Comparison of ENCODE assay signal across 9 cellular contexts in genomic region chr5:140563554-140563953, GRCh38. TPM values are rescaled to one million over a fixed set of nuclear protein-coding genes. Genes with fewer than 3 reads are reported as not detected.
DNase-seq lines count a peak whose midpoint lies in the region; ATAC-seq lines count a peak whose summit lies in the region.
"Had no signal": no experiment of that assay in that cellular context is flagged by ENCODE, and none has a peak within 500 bp of the region (broad histone marks: within the 10 kb centered on the region; RNA-seq: fewer than 3 reads in every experiment).

No MANE protein-coding gene starts in this region.

- peaks cover 0 to 56% (median 40%) of the 10 kb centered on the region in 5 donors for H3K36me3 ChIP-seq in subcutaneous abdominal adipose tissue (ENCODE audit: control insufficient read depth in 5 of 5, insufficient read depth in 5 of 5, low read length in 5 of 5)

- H3K27ac Mint-ChIP-seq in T-helper 1 cell treated with Interleukin-12 subunit alpha and Interleukin-12 subunit beta and Interleukin-4 antibody, amounts not matched to agents 30 μg/mL and 1 μg/mL, for 36 hours: peak overlapping the region; percentile 92
- H3K27ac Mint-ChIP-seq in activated T-helper 2 cell treated with anti-CD3 and anti-CD28 coated beads, Interferon-gamma antibody, Interleukin-2, Interleukin-4, amounts not matched to agents 10 μg/mL and 5 μg/mL and 100 μg/mL, durations not matched to agents 14 hours and 24 hours and 36 hours: peak overlapping the region; percentile 89
- H3K27ac Mint-ChIP-seq in immature natural killer cell: peak overlapping the region; percentile 94 to 99 (median 97)

- DNase-seq in T-helper 1 cell (no peak), immature natural killer cell (no peak)
- DNase-seq in activated T-helper 2 cell treated with anti-CD3 and anti-CD28 coated beads, Interferon-gamma antibody, Interleukin-2, Interleukin-4, amounts not matched to agents 10 μg/mL and 5 μg/mL and 100 μg/mL, durations not matched to agents 14 hours and 24 hours and 36 hours (ENCODE audit: low spot score): no peak
- DNase-seq in stimulated activated CD4-positive, alpha-beta T cell treated with anti-CD3 and anti-CD28 coated beads, Interleukin-12 subunit alpha, Interleukin-12 subunit beta, amount 100 ng/mL, for 4 hours: no peak

- H3K27me3 Mint-ChIP-seq in T-helper 1 cell treated with Interleukin-12 subunit alpha and Interleukin-12 subunit beta and Interleukin-4 antibody, amounts not matched to agents 30 μg/mL and 1 μg/mL, for 36 hours (ENCODE audit: low read depth): no peaks in the 10 kb centered on the region
- no peaks in the 10 kb centered on the region for H3K27me3 Mint-ChIP-seq in activated T-helper 2 cell treated with anti-CD3 and anti-CD28 coated beads, Interferon-gamma antibody, Interleukin-2, Interleukin-4, amounts not matched to agents 10 μg/mL and 5 μg/mL and 100 μg/mL, durations not matched to agents 14 hours and 24 hours and 36 hours (ENCODE audit: low read depth)
- peaks cover 9 to 14% (median 11%) of the 10 kb centered on the region in 3 donors for H3K27me3 Mint-ChIP-seq in immature natural killer cell (ENCODE audit: low read depth in 3 of 3)

- peak overlapping the region; percentile 78 to 84 (median 79) for H3K9ac ChIP-seq in subcutaneous abdominal adipose tissue (ENCODE audit: low read length in 5 of 5)

- ATAC-seq in GM18870 (IDR thresholded peaks at IDR 0.05; ENCODE audit: unreplicated experiment) (no peak), HG02973 (IDR thresholded peaks at IDR 0.05; ENCODE audit: unreplicated experiment) (no peak)

- H3K4me1 ChIP-seq in subcutaneous abdominal adipose tissue (ENCODE audit: control insufficient read depth in 5 of 5, insufficient read depth in 5 of 5, low read length in 5 of 5): peaks cover 7 to 53% (median 35%) of the 10 kb centered on the region in 5 donors

- H3K27ac ChIP-seq in subcutaneous abdominal adipose tissue (ENCODE audit: low read depth, low read length): peak overlapping the region; percentile 84

- H3K9me3 ChIP-seq in subcutaneous abdominal adipose tissue (ENCODE audit: control insufficient read depth in 5 of 5, low read length in 5 of 5): no peaks in the 10 kb centered on the region

- peaks cover 30% of the 10 kb centered on the region for H3K36me3 Mint-ChIP-seq in T-helper 1 cell treated with Interleukin-12 subunit alpha and Interleukin-12 subunit beta and Interleukin-4 antibody, amounts not matched to agents 30 μg/mL and 1 μg/mL, for 36 hours (ENCODE audit: low read depth)
- peaks cover 36% of the 10 kb centered on the region for H3K36me3 Mint-ChIP-seq in activated T-helper 2 cell treated with anti-CD3 and anti-CD28 coated beads, Interferon-gamma antibody, Interleukin-2, Interleukin-4, amounts not matched to agents 10 μg/mL and 5 μg/mL and 100 μg/mL, durations not matched to agents 14 hours and 24 hours and 36 hours (ENCODE audit: low read depth)
- H3K36me3 Mint-ChIP-seq in immature natural killer cell: peaks cover 0 to 8% (median 3%) of the 10 kb centered on the region in 3 donors

- peak overlapping the region; percentile 95 for H3K4me3 Mint-ChIP-seq in T-helper 1 cell treated with Interleukin-12 subunit alpha and Interleukin-12 subunit beta and Interleukin-4 antibody, amounts not matched to agents 30 μg/mL and 1 μg/mL, for 36 hours
- H3K4me3 Mint-ChIP-seq in activated T-helper 2 cell treated with anti-CD3 and anti-CD28 coated beads, Interferon-gamma antibody, Interleukin-2, Interleukin-4, amounts not matched to agents 10 μg/mL and 5 μg/mL and 100 μg/mL, durations not matched to agents 14 hours and 24 hours and 36 hours (ENCODE audit: low read depth): peak overlapping the region; percentile 96
- H3K4me3 Mint-ChIP-seq in immature natural killer cell: peak overlapping the region; percentile 88 to 94 (median 93)

- H3K4me3 ChIP-seq in subcutaneous abdominal adipose tissue (ENCODE audit: low read depth in 1 of 5, low read length in 5 of 5): peak overlapping the region; percentile 78 to 88 (median 86)

- H3K27me3 ChIP-seq in subcutaneous abdominal adipose tissue (ENCODE audit: control insufficient read depth in 5 of 5, insufficient read depth in 4 of 5, low read length in 5 of 5): no peaks in the 10 kb centered on the region

- no peaks in the 10 kb centered on the region for H3K9me3 Mint-ChIP-seq in T-helper 1 cell treated with Interleukin-12 subunit alpha and Interleukin-12 subunit beta and Interleukin-4 antibody, amounts not matched to agents 30 μg/mL and 1 μg/mL, for 36 hours
- H3K9me3 Mint-ChIP-seq in activated T-helper 2 cell treated with anti-CD3 and anti-CD28 coated beads, Interferon-gamma antibody, Interleukin-2, Interleukin-4, amounts not matched to agents 10 μg/mL and 5 μg/mL and 100 μg/mL, durations not matched to agents 14 hours and 24 hours and 36 hours: no peaks in the 10 kb centered on the region
- H3K9me3 Mint-ChIP-seq in immature natural killer cell: no peaks in the 10 kb centered on the region

- peaks cover 34% of the 10 kb centered on the region for H3K4me1 Mint-ChIP-seq in T-helper 1 cell treated with Interleukin-12 subunit alpha and Interleukin-12 subunit beta and Interleukin-4 antibody, amounts not matched to agents 30 μg/mL and 1 μg/mL, for 36 hours (ENCODE audit: low read depth)
- H3K4me1 Mint-ChIP-seq in activated T-helper 2 cell treated with anti-CD3 and anti-CD28 coated beads, Interferon-gamma antibody, Interleukin-2, Interleukin-4, amounts not matched to agents 10 μg/mL and 5 μg/mL and 100 μg/mL, durations not matched to agents 14 hours and 24 hours and 36 hours (ENCODE audit: low read depth): peaks cover 25% of the 10 kb centered on the region
- peaks cover 35 to 58% of the 10 kb centered on the region in 2 donors for H3K4me1 Mint-ChIP-seq in immature natural killer cell

- intact Hi-C loops in activated T-helper 2 cell treated with anti-CD3 and anti-CD28 coated beads, Interferon-gamma antibody, Interleukin-2, Interleukin-4, amounts not matched to agents 10 μg/mL and 5 μg/mL and 100 μg/mL, durations not matched to agents 14 hours and 24 hours and 36 hours (cut with micrococcal nuclease): no loop called here

RNA-seq across cellular contexts. Expression of gene APBB3, which starts 0.8 kb away (rescaled TPM):
- 15.1 and 17.9 TPM in 2 replicates for total RNA-seq in activated T-helper 2 cell treated with anti-CD3 and anti-CD28 coated beads, Interferon-gamma antibody, Interleukin-2, Interleukin-4, amounts not matched to agents 10 μg/mL and 5 μg/mL and 100 μg/mL, durations not matched to agents 14 hours and 24 hours and 36 hours
- polyA plus RNA-seq in immature natural killer cell: 1 to 10 TPM in 2 of 3 donors, under 1 TPM in 1; 0.94 to 3.5 (median 3.0) TPM

RNA-seq across cellular contexts. Expression of gene SLC35A4, which starts 1.1 kb away (rescaled TPM):
- total RNA-seq in activated T-helper 2 cell treated with anti-CD3 and anti-CD28 coated beads, Interferon-gamma antibody, Interleukin-2, Interleukin-4, amounts not matched to agents 10 μg/mL and 5 μg/mL and 100 μg/mL, durations not matched to agents 14 hours and 24 hours and 36 hours: 91.9 and 97.3 TPM in 2 replicates
- polyA plus RNA-seq in immature natural killer cell: 100 to 1,000 TPM in 2 of 3 donors, 10 to 100 TPM in 1; 73.3 to 134 (median 131) TPM

RNA-seq across cellular contexts. Expression of gene SRA1, which starts 6.3 kb away (rescaled TPM):
- 45.9 and 48.2 TPM in 2 replicates for total RNA-seq in activated T-helper 2 cell treated with anti-CD3 and anti-CD28 coated beads, Interferon-gamma antibody, Interleukin-2, Interleukin-4, amounts not matched to agents 10 μg/mL and 5 μg/mL and 100 μg/mL, durations not matched to agents 14 hours and 24 hours and 36 hours
- 10 to 100 TPM; 44.5 to 77.4 (median 55.7) TPM for polyA plus RNA-seq in immature natural killer cell

RNA-seq across cellular contexts. Expression of gene EIF4EBP3, which starts 16.1 kb away (rescaled TPM):
- total RNA-seq in activated T-helper 2 cell treated with anti-CD3 and anti-CD28 coated beads, Interferon-gamma antibody, Interleukin-2, Interleukin-4, amounts not matched to agents 10 μg/mL and 5 μg/mL and 100 μg/mL, durations not matched to agents 14 hours and 24 hours and 36 hours: 9.2 and 15.0 TPM in 2 replicates
- polyA plus RNA-seq in immature natural killer cell: 10 to 100 TPM; 12.1 to 38.3 (median 15.4) TPM
- total RNA-seq: Daoy had no signal
